In genomic region chr1:229204863-229205777, GRCh38 we compare ENCODE assay signal across 10 cellular contexts.
DNase-seq lines count a peak whose midpoint lies in the region; ATAC-seq, FAIRE-seq and TF ChIP-seq lines count a peak whose summit lies in the region.
"Had no signal": no experiment of that assay in that cellular context is flagged by ENCODE, and none has a peak within 500 bp of the region (broad histone marks: within the 10 kb centered on the region; RNA-seq: fewer than 3 reads in every experiment).

No MANE protein-coding gene starts in this region.

- H3K27me3 ChIP-seq in GM23338 (ENCODE audit: insufficient read depth) (no peaks in the 10 kb centered on the region), WERI-Rb-1 (ENCODE audit: insufficient read depth, low read depth, severe bottlenecking) (no peaks in the 10 kb centered on the region)

- no peak for ATAC-seq in GM23338
- peak; percentile 64 to 71 for ATAC-seq in left cardiac atrium
- no peak for ATAC-seq in stimulated activated naive CD8-positive, alpha-beta T cell treated with anti-CD3 and anti-CD28 coated beads, Interleukin-15, Interleukin-2, amounts not matched to agents 100 U/mL and 50 U/mL, for 24 hours

- H3K9me2 ChIP-seq in GM23338 (ENCODE audit: insufficient read depth) = peaks cover 7% of the 10 kb centered on the region; the same call in 1 of the 2 replicates

- H4K20me1 ChIP-seq in GM23338 (replicated peaks; ENCODE audit: insufficient read depth) = no peaks in the 10 kb centered on the region

- FAIRE-seq in urothelium cell line (lab: Jason Lieb, UNC) = no peak
- FAIRE-seq: colon, GM18507 had no signal

- no peaks in the 10 kb centered on the region; the same call in 1 of the 2 replicates for H3F3A ChIP-seq in GM23338 (replicated peaks; ENCODE audit: low read depth)

- H3K27ac ChIP-seq in GM23338 (ENCODE audit: low read depth) (no peak overlapping the region), WERI-Rb-1 (peak overlapping the region; percentile 36; the same call in 1 of the 2 replicates)

- no peaks in the 10 kb centered on the region for H3K9me3 Mint-ChIP-seq in GM23338

- peak overlapping the region; percentile 78 for H2AFZ ChIP-seq in GM23338

- intact Hi-C loops in left cardiac atrium (cut with DNase I) = no loop called here

- no peaks in the 10 kb centered on the region for H3K9me3 ChIP-seq in WERI-Rb-1 (ENCODE audit: severe bottlenecking)

- H3K36me3 Mint-ChIP-seq in GM23338 (ENCODE audit: low read depth) = no peaks in the 10 kb centered on the region

- DNase-seq in GM23338 (ENCODE audit: low spot score) (no peak), WERI-Rb-1 (peak; percentile 43), left cardiac atrium (peak; percentile 62), urothelium cell line (ENCODE audit: low spot score) (no peak), DMS153 treated with DMSO at 0.1 percent for 48 hours (lab: John Stamatoyannopoulos, UW; ENCODE audit: unreplicated experiment) (no peak), NCI-H774 (lab: John Stamatoyannopoulos, UW) (no peak)
- DNase-seq in stimulated activated naive CD8-positive, alpha-beta T cell treated with anti-CD3 and anti-CD28 coated beads, Interleukin-15, Interleukin-2, amounts not matched to agents 100 U/mL and 50 U/mL, for 24 hours = peak; percentile 21
- DNase-seq: NCI-H2081 had no signal

- peaks cover 7% of the 10 kb centered on the region for H3K4me1 ChIP-seq in GM23338 (ENCODE audit: insufficient read depth)

- H3K27ac Mint-ChIP-seq in GM23338 = peak overlapping the region; percentile 38

- H3K27me3 Mint-ChIP-seq in GM23338 (ENCODE audit: insufficient read depth, low read depth, poor library complexity) = peaks cover 7% of the 10 kb centered on the region

- H3K36me3 ChIP-seq in GM23338 (ENCODE audit: insufficient read depth) (no peaks in the 10 kb centered on the region), WERI-Rb-1 (no peaks in the 10 kb centered on the region)

- H3K4me3 ChIP-seq in GM23338 (no peak overlapping the region), WERI-Rb-1 (ENCODE audit: low read depth, low read length) (no peak overlapping the region)

- no peak for TF ChIP-seq CTCF in GM23338 (conservative IDR thresholded peaks at IDR 0.05; ENCODE audit: low read depth in 2 of 2)
- TF ChIP-seq CTCF in WERI-Rb-1 (IDR thresholded peaks at IDR 0.05; ENCODE audit: low read depth, low read length) = no peak

- H3K4me3 Mint-ChIP-seq in GM23338 = no peak overlapping the region

- peaks cover 30% of the 10 kb centered on the region for H3K4me1 Mint-ChIP-seq in GM23338

- H3K4me2 ChIP-seq in GM23338 = no peak overlapping the region

- no peaks in the 10 kb centered on the region for H3K79me2 ChIP-seq in GM23338 (replicated peaks; ENCODE audit: insufficient read depth)

TF ChIP-seq in GM23338, 12 proteins besides CTCF, POLR2A, EP300 and RAD21 (continues in another document):
- TF ChIP-seq EZH2 (IDR thresholded peaks at IDR 0.05; ENCODE audit: low read depth, unreplicated experiment) (no peak), JUNB (IDR thresholded peaks at IDR 0.05; ENCODE audit: unreplicated experiment) (no peak), REST (IDR thresholded peaks at IDR 0.05; ENCODE audit: unreplicated experiment) (no peak), ZNF114 (CRISPR knock-in tag; IDR thresholded peaks at IDR 0.05) (no peak), ZNF462 (CRISPR knock-in tag; IDR thresholded peaks at IDR 0.05) (no peak), EZH2phosphoT487 (IDR thresholded peaks at IDR 0.05; ENCODE audit: unreplicated experiment) (no peak), POLR2AphosphoS5 (IDR thresholded peaks at IDR 0.05; ENCODE audit: low read depth) (no peak), ETS1 (IDR thresholded peaks at IDR 0.05) (no peak), ZNF331 (CRISPR knock-in tag; IDR thresholded peaks at IDR 0.05; ENCODE audit: low read depth) (no peak)

Comparison
In these comparisons a context has a peak if more than half of its experiments do, and no peak if none do; other contexts are left out.
1. ATAC-seq: peak in left cardiac atrium (2 of 2); none in GM23338 (single experiment) and stimulated activated naive CD8-positive, alpha-beta T cell treated with anti-CD3 and anti-CD28 coated beads, Interleukin-15, Interleukin-2, amounts not matched to agents 100 U/mL and 50 U/mL, for 24 hours (single experiment).
2. DNase-seq: peak in WERI-Rb-1 (single experiment), left cardiac atrium (single experiment) and stimulated activated naive CD8-positive, alpha-beta T cell treated with anti-CD3 and anti-CD28 coated beads, Interleukin-15, Interleukin-2, amounts not matched to agents 100 U/mL and 50 U/mL, for 24 hours (single experiment); none in GM23338 (single experiment), urothelium cell line (single experiment), DMS153 treated with DMSO at 0.1 percent for 48 hours (single experiment) and NCI-H774 (single experiment).